ENCODE assay signal across 1 cellular context in the genomic region with DNA sequence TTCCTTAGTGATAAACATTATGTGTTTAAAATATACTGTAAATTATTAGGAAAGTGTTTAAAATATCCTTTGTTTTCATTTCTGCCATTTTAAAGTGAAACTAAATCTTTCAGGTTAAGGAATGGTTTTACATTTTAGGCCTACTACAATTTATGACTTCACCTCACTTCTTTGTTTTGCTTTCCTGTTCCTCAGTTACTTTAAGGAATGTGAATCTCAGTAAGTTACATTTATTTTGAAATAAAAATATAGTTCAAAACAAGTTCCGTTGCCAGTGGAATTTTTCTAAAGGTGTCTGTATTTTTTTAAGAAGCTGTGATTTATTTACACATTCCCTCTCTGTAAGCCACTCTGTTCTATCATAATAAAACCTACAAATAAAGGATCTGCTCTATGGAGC.
TF ChIP-seq lines count a peak whose summit lies in the region.

No MANE protein-coding gene starts in this region.

TF ChIP-seq in HCT116, 20 proteins besides CTCF, POLR2A, EP300 and RAD21 (continued from another document):
- TF ChIP-seq, protein P1, sequence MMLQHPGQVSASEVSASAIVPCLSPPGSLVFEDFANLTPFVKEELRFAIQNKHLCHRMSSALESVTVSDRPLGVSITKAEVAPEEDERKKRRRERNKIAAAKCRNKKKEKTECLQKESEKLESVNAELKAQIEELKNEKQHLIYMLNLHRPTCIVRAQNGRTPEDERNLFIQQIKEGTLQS (IDR thresholded peaks at IDR 0.05), result no peak
- TF ChIP-seq ZNF274 (IDR thresholded peaks at IDR 0.05; ENCODE audit: low read depth, low read length) (no peak), ZFX (IDR thresholded peaks at IDR 0.05) (no peak), YY1 (IDR thresholded peaks at IDR 0.05; ENCODE audit: extremely low read depth, insufficient replicate concordance, low read depth, low read length) (no peak), ZBTB33 (IDR thresholded peaks at IDR 0.05; ENCODE audit: extremely low read depth, insufficient replicate concordance, low read length) (no peak), SIN3A (IDR thresholded peaks at IDR 0.05; ENCODE audit: low read depth) (no peak), REST (IDR thresholded peaks at IDR 0.05; ENCODE audit: low read depth) (no peak)
